9 cellular contexts compared by ENCODE assay signal in genomic region chr1:240149488-240150094, GRCh38. TPM values are rescaled to one million over a fixed set of nuclear protein-coding genes. Genes with fewer than 3 reads are reported as not detected.
DNase-seq lines count a peak whose midpoint lies in the region; ATAC-seq and TF ChIP-seq lines count a peak whose summit lies in the region.
"Had no signal": no experiment of that assay in that cellular context is flagged by ENCODE, and none has a peak within 500 bp of the region (broad histone marks: within the 10 kb centered on the region; RNA-seq: fewer than 3 reads in every experiment).

No MANE protein-coding gene starts in this region.

- 37 to 42% methylated on average over 3 of the region's 3 CpGs for WGBS in thyroid gland, 2 donors

- no peak for TF ChIP-seq POLR2A in thyroid gland (IDR thresholded peaks at IDR 0.05)

- ATAC-seq in foreskin keratinocyte (no peak), GM21737 (IDR thresholded peaks at IDR 0.05; ENCODE audit: unreplicated experiment) (no peak)

- no peaks in the 10 kb centered on the region for H3K36me3 ChIP-seq in thyroid gland
- peaks cover 41% of the 10 kb centered on the region for H3K36me3 ChIP-seq in MG63

- DNase-seq in A172 (ENCODE audit: low spot score) = peak; percentile 55
- peak; percentile 16 for DNase-seq in Jurkat, Clone E6-1 (ENCODE audit: low read depth, low spot score)
- DNase-seq in SK-N-DZ (ENCODE audit: low spot score) = peak; percentile 39
- DNase-seq in foreskin keratinocyte = peak in 1 of 2 donors; percentile 12
- no peak for DNase-seq in thyroid gland
- DNase-seq in MG63 = no peak

- H3K9me3 ChIP-seq in thyroid gland (no peaks in the 10 kb centered on the region), MG63 (no peaks in the 10 kb centered on the region)

- H3K27ac ChIP-seq in foreskin keratinocyte = no peak overlapping the region
- no peak overlapping the region for H3K27ac ChIP-seq in thyroid gland
- H3K27ac ChIP-seq: epithelial cell of prostate had no signal

- no peaks in the 10 kb centered on the region for H3K27me3 ChIP-seq in foreskin keratinocyte
- no peaks in the 10 kb centered on the region for H3K27me3 ChIP-seq in thyroid gland
- H3K27me3 ChIP-seq in MG63 = no peaks in the 10 kb centered on the region

- intact Hi-C loops in thyroid gland (cut with DNase I) = no loop called here

- no peak overlapping the region for H3K4me3 ChIP-seq in Jurkat, Clone E6-1 (ENCODE audit: low read length)
- H3K4me3 ChIP-seq in thyroid gland (replicated peaks in 1 of 3) (no peak overlapping the region), MG63 (no peak overlapping the region)

- H3K4me1 ChIP-seq in foreskin keratinocyte (no peaks in the 10 kb centered on the region), thyroid gland (no peaks in the 10 kb centered on the region)

- TF ChIP-seq CTCF in GM12874 (IDR thresholded peaks at IDR 0.05; ENCODE audit: insufficient read depth, low read depth, low read length) = peak; percentile 48; the same call in 1 of the 2 replicates
- TF ChIP-seq CTCF in foreskin keratinocyte (conservative IDR thresholded peaks at IDR 0.05) = peak; percentile 56
- peak; percentile 26 to 66 (median 38) for TF ChIP-seq CTCF in thyroid gland (IDR thresholded peaks at IDR 0.05)

RNA-seq across cellular contexts. Expression of gene FMN2, which starts 57.9 kb away (rescaled TPM):
- total RNA-seq in A172 (2014; rRNA removed; shearing (Covaris generic)) = 5.1 and 8.8 TPM in 2 replicates
- 0.66 TPM for polyA plus RNA-seq in Jurkat, Clone E6-1 (2012; ENCODE audit: insufficient read depth, insufficient read length)
- 12.5 and 14.2 TPM in 2 replicates for polyA plus RNA-seq in SK-N-DZ (2014; cell fraction: cytosol; rRNA removed)
- polyA plus RNA-seq in SK-N-DZ (2014; cell fraction: nucleus; rRNA removed) = 5.8 and 16.2 TPM in 2 replicates
- total RNA-seq in foreskin keratinocyte (not detected in 2 replicates), thyroid gland (1 to 10 TPM in 2 of 4 donors, under 1 TPM in 1, not detected in 1; 0.78 to 6.2 (median 1.3) TPM)
- not detected in 2 replicates for polyA plus RNA-seq in foreskin keratinocyte
- 15.6 and 15.7 TPM in 2 replicates for total RNA-seq in MG63 (2014; rRNA removed; shearing (Covaris generic); ENCODE audit: low replicate concordance)

Comparison
In these comparisons a context has a peak if more than half of its experiments do, and no peak if none do; other contexts are left out.
1. DNase-seq: peak in A172 (single experiment), Jurkat, Clone E6-1 (single experiment) and SK-N-DZ (single experiment); none in thyroid gland (0 of 2) and MG63 (single experiment).
2. Peak in every context shown above with its lines, with median percentiles within 50 percentile points of each other: CTCF ChIP-seq.